ENCODE assay signal across 8 cellular contexts in genomic region chr11:86802601-86803051, GRCh38. TPM values are rescaled to one million over a fixed set of nuclear protein-coding genes. Genes with fewer than 3 reads are reported as not detected.
DNase-seq lines count a peak whose midpoint lies in the region; ATAC-seq and TF ChIP-seq lines count a peak whose summit lies in the region.

No MANE protein-coding gene starts in this region.

- peak in 7 of 11 experiments; percentile 30 to 51 (median 45) for TF ChIP-seq CTCF in spleen (IDR thresholded peaks at IDR 0.05 in 8 of 11, conservative IDR thresholded peaks at IDR 0.05 in 3 of 11)

- H3K4me1 ChIP-seq in iPS-20b (ENCODE audit: insufficient read depth, low read length), result peaks cover 19% of the 10 kb centered on the region
- H3K4me1 ChIP-seq in spleen, result peaks cover 0 to 61% (median 15%) of the 10 kb centered on the region in 6 donors

- no peak overlapping the region for H3K9ac ChIP-seq in iPS-20b (ENCODE audit: low read depth, low read length)

- H3K27me3 Mint-ChIP-seq in activated T-helper 17 cell treated with anti-CD3 and anti-CD28 coated beads, Interleukin-2, amount 50 U/mL, for 72 hours, result peaks cover 42% of the 10 kb centered on the region

- DNase-seq in AML-193 (lab: John Stamatoyannopoulos, UW) (peak; percentile 26 to 31), MV-4-11 (lab: John Stamatoyannopoulos, UW) (peak; percentile 6), spleen (no peak)
- no peak for DNase-seq in stimulated activated naive CD4-positive, alpha-beta T cell (lab: John Stamatoyannopoulos, UW)

- H3K4me1 Mint-ChIP-seq in activated T-helper 17 cell treated with anti-CD3 and anti-CD28 coated beads, Interleukin-2, amount 50 U/mL, for 72 hours, result peaks cover 19% of the 10 kb centered on the region

- H3K27ac ChIP-seq in iPS-20b (ENCODE audit: low read length) (no peak overlapping the region), spleen (no peak overlapping the region)

- WGBS in spleen, 5 donors, result 20 to 34% (median 29%) methylated on average over 3 of the region's 3 CpGs

- H3K36me3 ChIP-seq in iPS-20b (ENCODE audit: insufficient read depth, low read depth, low read length), result no peaks in the 10 kb centered on the region
- no peaks in the 10 kb centered on the region for H3K36me3 ChIP-seq in spleen

- peaks cover 33% of the 10 kb centered on the region for H3K27me3 ChIP-seq in iPS-20b (ENCODE audit: insufficient read depth, low read length)
- peaks cover 0 to 48% (median 15%) of the 10 kb centered on the region in 7 donors for H3K27me3 ChIP-seq in spleen (replicated peaks in 1 of 7)

- TF ChIP-seq POLR2A in spleen (IDR thresholded peaks at IDR 0.05), result no peak

- H3K9me3 ChIP-seq in iPS-20b (ENCODE audit: insufficient read depth, low read depth, low read length) (no peaks in the 10 kb centered on the region), spleen (no peaks in the 10 kb centered on the region)

- ATAC-seq in GM18498 (IDR thresholded peaks at IDR 0.05; ENCODE audit: unreplicated experiment) (peak; percentile 51), GM21381 (IDR thresholded peaks at IDR 0.05; ENCODE audit: unreplicated experiment) (no peak)
- ATAC-seq in activated T-helper 17 cell treated with anti-CD3 and anti-CD28 coated beads, Interleukin-2, amount 50 U/mL, for 72 hours (replicated peaks), result peak; percentile 61

- intact Hi-C loops in spleen (cut with DNase I; ENCODE audit: low total_unique reads), result no loop called here

- no peak overlapping the region for H3K27ac Mint-ChIP-seq in activated T-helper 17 cell treated with anti-CD3 and anti-CD28 coated beads, Interleukin-2, amount 50 U/mL, for 72 hours

- H3K4me3 Mint-ChIP-seq in activated T-helper 17 cell treated with anti-CD3 and anti-CD28 coated beads, Interleukin-2, amount 50 U/mL, for 72 hours, result peak overlapping the region; percentile 11

- H3K9me3 Mint-ChIP-seq in activated T-helper 17 cell treated with anti-CD3 and anti-CD28 coated beads, Interleukin-2, amount 50 U/mL, for 72 hours, result no peaks in the 10 kb centered on the region

- no peaks in the 10 kb centered on the region for H3K36me3 Mint-ChIP-seq in activated T-helper 17 cell treated with anti-CD3 and anti-CD28 coated beads, Interleukin-2, amount 50 U/mL, for 72 hours (ENCODE audit: low read depth)

- H3K4me3 ChIP-seq in iPS-20b (ENCODE audit: low read length) (peak overlapping the region; percentile 79; the same call in 1 of the 2 replicates), spleen (peak overlapping the region in 2 of 8 donors; percentile 7 to 75)

RNA-seq across cellular contexts. Expression of gene PRSS23, which starts 2.3 kb away (rescaled TPM):
- under 1 TPM; 0.16 to 0.91 TPM for total RNA-seq in activated T-helper 17 cell treated with anti-CD3 and anti-CD28 coated beads, Interleukin-2, amount 50 U/mL, for 72 hours
- 10 to 100 TPM in 6 of 7 donors, 1 to 10 TPM in 1; 9.6 to 28.0 (median 16.1) TPM for total RNA-seq in spleen
- polyA plus RNA-seq in spleen, result 1 to 10 TPM; 1.5 to 4.8 (median 3.9) TPM

Comparison
In these comparisons a context has a peak if more than half of its experiments do, and no peak if none do; other contexts are left out.
1. DNase-seq: peak in AML-193 (2 of 2) and MV-4-11 (single experiment); none in spleen (single experiment) and stimulated activated naive CD4-positive, alpha-beta T cell (0 of 6).
2. RNA of gene PRSS23, which starts 2.3 kb away (total RNA-seq): 9.6 to 28.0 TPM in spleen; 0.16 to 0.91 TPM in activated T-helper 17 cell treated with anti-CD3 and anti-CD28 coated beads, Interleukin-2, amount 50 U/mL, for 72 hours; every median in the first group is over 4 times any median in the second.